1 cellular context compared by ENCODE assay signal in the genomic region with DNA sequence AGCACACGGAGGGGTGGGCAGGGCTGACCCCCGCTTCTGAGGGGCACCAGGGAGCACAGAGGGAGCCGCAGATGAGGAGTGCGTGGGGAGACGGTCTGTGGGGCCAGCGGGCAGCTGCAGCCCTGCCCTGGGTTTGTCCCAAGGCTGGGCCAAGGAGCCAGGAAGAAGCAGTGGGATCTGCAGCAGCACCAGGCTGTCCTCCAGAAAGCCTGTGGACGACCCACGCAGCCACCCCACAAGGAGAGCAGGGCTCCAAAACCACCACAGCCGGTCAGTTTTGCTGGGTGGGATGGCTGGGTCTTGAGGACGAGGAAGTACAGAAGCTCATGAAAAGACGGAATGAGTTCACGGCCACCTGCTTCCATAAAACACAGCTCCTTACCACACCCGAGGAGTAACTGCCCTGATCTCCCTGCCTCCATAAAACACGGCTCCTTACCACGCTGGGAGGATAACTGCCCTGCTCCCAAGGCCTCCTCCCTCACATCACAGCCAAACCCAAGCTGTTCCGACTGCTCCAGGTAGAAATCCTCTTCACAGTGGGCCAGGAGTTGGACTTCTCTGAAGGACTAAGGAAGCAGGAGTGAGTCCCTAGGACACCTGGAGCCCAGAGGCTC.
TF ChIP-seq lines count a peak whose summit lies in the region.

No MANE protein-coding gene starts in this region.

TF ChIP-seq in WTC11, 78 proteins besides CTCF, POLR2A, EP300 and RAD21 (continued from another document):
- TF ChIP-seq, protein P1, sequence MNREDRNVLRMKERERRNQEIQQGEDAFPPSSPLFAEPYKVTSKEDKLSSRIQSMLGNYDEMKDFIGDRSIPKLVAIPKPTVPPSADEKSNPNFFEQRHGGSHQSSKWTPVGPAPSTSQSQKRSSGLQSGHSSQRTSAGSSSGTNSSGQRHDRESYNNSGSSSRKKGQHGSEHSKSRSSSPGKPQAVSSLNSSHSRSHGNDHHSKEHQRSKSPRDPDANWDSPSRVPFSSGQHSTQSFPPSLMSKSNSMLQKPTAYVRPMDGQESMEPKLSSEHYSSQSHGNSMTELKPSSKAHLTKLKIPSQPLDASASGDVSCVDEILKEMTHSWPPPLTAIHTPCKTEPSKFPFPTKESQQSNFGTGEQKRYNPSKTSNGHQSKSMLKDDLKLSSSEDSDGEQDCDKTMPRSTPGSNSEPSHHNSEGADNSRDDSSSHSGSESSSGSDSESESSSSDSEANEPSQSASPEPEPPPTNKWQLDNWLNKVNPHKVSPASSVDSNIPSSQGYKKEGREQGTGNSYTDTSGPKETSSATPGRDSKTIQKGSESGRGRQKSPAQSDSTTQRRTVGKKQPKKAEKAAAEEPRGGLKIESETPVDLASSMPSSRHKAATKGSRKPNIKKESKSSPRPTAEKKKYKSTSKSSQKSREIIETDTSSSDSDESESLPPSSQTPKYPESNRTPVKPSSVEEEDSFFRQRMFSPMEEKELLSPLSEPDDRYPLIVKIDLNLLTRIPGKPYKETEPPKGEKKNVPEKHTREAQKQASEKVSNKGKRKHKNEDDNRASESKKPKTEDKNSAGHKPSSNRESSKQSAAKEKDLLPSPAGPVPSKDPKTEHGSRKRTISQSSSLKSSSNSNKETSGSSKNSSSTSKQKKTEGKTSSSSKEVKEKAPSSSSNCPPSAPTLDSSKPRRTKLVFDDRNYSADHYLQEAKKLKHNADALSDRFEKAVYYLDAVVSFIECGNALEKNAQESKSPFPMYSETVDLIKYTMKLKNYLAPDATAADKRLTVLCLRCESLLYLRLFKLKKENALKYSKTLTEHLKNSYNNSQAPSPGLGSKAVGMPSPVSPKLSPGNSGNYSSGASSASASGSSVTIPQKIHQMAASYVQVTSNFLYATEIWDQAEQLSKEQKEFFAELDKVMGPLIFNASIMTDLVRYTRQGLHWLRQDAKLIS (CRISPR knock-in tag; IDR thresholded peaks at IDR 0.05; ENCODE audit: borderline replicate concordance): no peak
- no peak for TF ChIP-seq ZNF423 (CRISPR knock-in tag; IDR thresholded peaks at IDR 0.05)
- TF ChIP-seq CREM (CRISPR knock-in tag; IDR thresholded peaks at IDR 0.05): no peak
- TF ChIP-seq RELA (CRISPR knock-in tag; IDR thresholded peaks at IDR 0.05; ENCODE audit: borderline replicate concordance): no peak
- TF ChIP-seq, protein P2, sequence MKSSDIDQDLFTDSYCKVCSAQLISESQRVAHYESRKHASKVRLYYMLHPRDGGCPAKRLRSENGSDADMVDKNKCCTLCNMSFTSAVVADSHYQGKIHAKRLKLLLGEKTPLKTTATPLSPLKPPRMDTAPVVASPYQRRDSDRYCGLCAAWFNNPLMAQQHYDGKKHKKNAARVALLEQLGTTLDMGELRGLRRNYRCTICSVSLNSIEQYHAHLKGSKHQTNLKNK (CRISPR knock-in tag; IDR thresholded peaks at IDR 0.05): no peak
- TF ChIP-seq, protein P3, sequence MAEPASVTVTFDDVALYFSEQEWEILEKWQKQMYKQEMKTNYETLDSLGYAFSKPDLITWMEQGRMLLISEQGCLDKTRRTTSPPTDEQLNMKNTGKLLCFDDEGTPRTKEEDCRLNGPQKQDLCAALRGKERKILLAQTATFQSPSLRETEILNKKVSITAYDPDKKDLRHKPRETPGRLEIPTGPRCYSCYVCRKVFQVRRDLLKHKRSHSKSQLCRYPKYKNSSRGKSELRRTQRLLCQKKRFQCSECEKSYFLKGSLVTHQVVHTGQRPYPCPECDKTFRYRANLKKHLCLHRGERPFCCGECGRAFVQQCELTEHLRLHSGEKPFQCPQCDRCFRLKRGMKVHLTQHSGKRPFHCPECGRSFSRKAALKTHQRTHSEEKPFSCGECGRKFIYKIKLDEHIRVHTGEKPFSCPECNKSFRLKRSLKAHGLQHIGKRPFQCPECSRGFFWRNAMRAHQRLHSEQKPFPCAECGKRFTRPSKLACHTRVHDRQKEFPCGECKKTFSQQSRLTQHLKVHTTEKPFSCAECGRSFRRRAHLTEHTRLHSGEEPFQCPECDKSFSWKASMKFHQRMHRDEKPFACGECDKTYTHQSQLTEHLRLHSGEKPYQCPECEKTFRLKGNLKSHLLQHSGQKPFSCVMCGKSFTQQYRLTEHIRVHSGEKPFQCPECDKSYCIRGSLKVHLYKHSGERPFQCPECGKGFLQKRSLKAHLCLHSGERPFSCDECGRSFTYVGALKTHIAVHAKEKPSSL (CRISPR knock-in tag; conservative IDR thresholded peaks at IDR 0.05): no peak
- no peak for TF ChIP-seq TEAD1 (CRISPR knock-in tag; IDR thresholded peaks at IDR 0.05)
- TF ChIP-seq, protein P4, sequence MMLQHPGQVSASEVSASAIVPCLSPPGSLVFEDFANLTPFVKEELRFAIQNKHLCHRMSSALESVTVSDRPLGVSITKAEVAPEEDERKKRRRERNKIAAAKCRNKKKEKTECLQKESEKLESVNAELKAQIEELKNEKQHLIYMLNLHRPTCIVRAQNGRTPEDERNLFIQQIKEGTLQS (CRISPR knock-in tag; conservative IDR thresholded peaks at IDR 0.05): no peak
- TF ChIP-seq CBFB (CRISPR knock-in tag; IDR thresholded peaks at IDR 0.05; ENCODE audit: low read depth): no peak
- no peak for TF ChIP-seq EMX1 (CRISPR knock-in tag; IDR thresholded peaks at IDR 0.05)
- TF ChIP-seq, protein P5, sequence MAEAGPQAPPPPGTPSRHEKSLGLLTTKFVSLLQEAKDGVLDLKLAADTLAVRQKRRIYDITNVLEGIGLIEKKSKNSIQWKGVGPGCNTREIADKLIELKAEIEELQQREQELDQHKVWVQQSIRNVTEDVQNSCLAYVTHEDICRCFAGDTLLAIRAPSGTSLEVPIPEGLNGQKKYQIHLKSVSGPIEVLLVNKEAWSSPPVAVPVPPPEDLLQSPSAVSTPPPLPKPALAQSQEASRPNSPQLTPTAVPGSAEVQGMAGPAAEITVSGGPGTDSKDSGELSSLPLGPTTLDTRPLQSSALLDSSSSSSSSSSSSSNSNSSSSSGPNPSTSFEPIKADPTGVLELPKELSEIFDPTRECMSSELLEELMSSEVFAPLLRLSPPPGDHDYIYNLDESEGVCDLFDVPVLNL (CRISPR knock-in tag; IDR thresholded peaks at IDR 0.05; ENCODE audit: borderline replicate concordance, low read depth): no peak
- TF ChIP-seq, protein P6, sequence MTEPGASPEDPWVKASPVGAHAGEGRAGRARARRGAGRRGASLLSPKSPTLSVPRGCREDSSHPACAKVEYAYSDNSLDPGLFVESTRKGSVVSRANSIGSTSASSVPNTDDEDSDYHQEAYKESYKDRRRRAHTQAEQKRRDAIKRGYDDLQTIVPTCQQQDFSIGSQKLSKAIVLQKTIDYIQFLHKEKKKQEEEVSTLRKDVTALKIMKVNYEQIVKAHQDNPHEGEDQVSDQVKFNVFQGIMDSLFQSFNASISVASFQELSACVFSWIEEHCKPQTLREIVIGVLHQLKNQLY (CRISPR knock-in tag; IDR thresholded peaks at IDR 0.05): no peak
